Comparison of ENCODE assay signal across 11 cellular contexts in the genomic region with DNA sequence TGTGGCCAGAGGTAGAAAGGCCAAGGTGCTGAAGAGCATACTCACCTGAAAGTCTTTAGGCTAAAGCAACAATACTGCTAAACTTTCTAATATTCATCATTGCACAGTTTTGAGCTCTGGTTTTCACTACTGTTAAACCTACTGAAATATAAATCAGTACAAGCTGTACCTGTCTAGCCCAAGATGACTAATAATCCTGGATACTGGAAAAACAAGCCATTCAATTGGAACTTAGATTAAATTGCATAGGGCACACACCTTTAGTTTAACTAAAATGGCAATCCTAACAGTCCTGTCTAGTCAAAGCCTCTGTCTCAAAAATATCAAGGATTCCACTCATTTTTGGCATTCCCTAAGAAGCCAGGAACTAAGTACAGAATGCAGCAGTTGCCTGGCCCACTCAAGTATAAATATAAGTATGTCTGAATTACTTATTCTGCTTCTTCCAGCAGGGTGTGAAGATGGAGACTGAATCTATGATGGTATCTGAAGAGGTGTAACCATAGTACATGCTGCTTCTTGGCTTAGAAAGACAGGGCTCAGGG. TPM values are rescaled to one million over a fixed set of nuclear protein-coding genes. Genes with fewer than 3 reads are reported as not detected.
A peak's percentile ranks its signal among the peaks of the same experiment; 100 is the strongest.
DNase-seq lines count a peak whose midpoint lies in the region; ATAC-seq and TF ChIP-seq lines count a peak whose summit lies in the region.
"Had no signal": no experiment of that assay in that cellular context is flagged by ENCODE, and none has a peak within 500 bp of the region (broad histone marks: within the 10 kb centered on the region; RNA-seq: fewer than 3 reads in every experiment).

No MANE protein-coding gene starts in this region.

- H3K27me3 ChIP-seq in CD8-positive, alpha-beta memory T cell (ENCODE audit: insufficient read depth, low read length, poor library complexity, severe bottlenecking): no peaks in the 10 kb centered on the region
- H3K27me3 ChIP-seq in KMS-11 (ENCODE audit: insufficient read depth, low read depth) (no peaks in the 10 kb centered on the region), neural cell (ENCODE audit: insufficient read depth, low read depth, low read length) (no peaks in the 10 kb centered on the region)

- H3K4me1 Mint-ChIP-seq in CD8-positive, alpha-beta memory T cell: peaks cover 31 to 52% (median 43%) of the 10 kb centered on the region in 3 donors
- H3K4me1 Mint-ChIP-seq in chondrocyte (ENCODE audit: low read depth): peaks cover 48% of the 10 kb centered on the region

- peak overlapping the region in 5 of 7 donors; percentile 4 to 91 (median 53) for H3K4me3 Mint-ChIP-seq in CD8-positive, alpha-beta memory T cell
- peak overlapping the region; percentile 85 for H3K4me3 Mint-ChIP-seq in chondrocyte (ENCODE audit: unreplicated experiment)

- no peaks in the 10 kb centered on the region for H3K36me3 ChIP-seq in CD8-positive, alpha-beta memory T cell (ENCODE audit: insufficient read depth, low read length)
- H3K36me3 ChIP-seq in KMS-11 (ENCODE audit: insufficient read depth): no peaks in the 10 kb centered on the region
- H3K36me3 ChIP-seq in neural cell (ENCODE audit: insufficient read depth, low read length): peaks cover 13% of the 10 kb centered on the region

- peaks cover 0 to 3% (median 0%) of the 10 kb centered on the region in 5 donors for H3K9me3 Mint-ChIP-seq in CD8-positive, alpha-beta memory T cell
- peaks cover 4% of the 10 kb centered on the region for H3K9me3 Mint-ChIP-seq in chondrocyte (ENCODE audit: low read depth)
- H3K9me3 Mint-ChIP-seq: effector memory CD8-positive, alpha-beta T cell; IgD-negative memory B cell had no signal

- H3K79me2 ChIP-seq in KMS-11 (ENCODE audit: insufficient read depth, low read depth) (peaks cover 45% of the 10 kb centered on the region), neural cell (replicated peaks; ENCODE audit: insufficient read depth, low read length) (peaks cover 26% of the 10 kb centered on the region)
- H3K79me2 ChIP-seq: parathyroid adenoma had no signal

- no peaks in the 10 kb centered on the region for H3K9me3 ChIP-seq in CD8-positive, alpha-beta memory T cell (ENCODE audit: low read length)
- no peaks in the 10 kb centered on the region for H3K9me3 ChIP-seq in neural cell (ENCODE audit: low read length)

- CTCF ChIA-PET in CD8-positive, alpha-beta memory T cell (lab: Charles Lee): no interaction called here

- H3K9ac ChIP-seq in KMS-11 (no peak overlapping the region), neural cell (ENCODE audit: low read length) (no peak overlapping the region)
- H3K9ac ChIP-seq: parathyroid adenoma had no signal

- TF ChIP-seq CTCF in KMS-11 (conservative IDR thresholded peaks at IDR 0.05; ENCODE audit: low read depth, low read length) (no peak), chondrocyte (IDR thresholded peaks at IDR 0.05) (no peak), neural cell (IDR thresholded peaks at IDR 0.05; ENCODE audit: poor library complexity, severe bottlenecking) (no peak)

- no peak overlapping the region for H3K27ac Mint-ChIP-seq in CD8-positive, alpha-beta memory T cell
- peak overlapping the region; percentile 79 for H3K27ac Mint-ChIP-seq in chondrocyte (ENCODE audit: unreplicated experiment)
- H3K27ac Mint-ChIP-seq: effector memory CD8-positive, alpha-beta T cell had no signal

- TF ChIP-seq RAD21 in neural cell (conservative IDR thresholded peaks at IDR 0.05): no peak

- no peak overlapping the region for H2AFZ ChIP-seq in KMS-11 (ENCODE audit: low read depth)
- H2AFZ ChIP-seq in neural cell (ENCODE audit: low read depth, low read length): no peak overlapping the region
- H2AFZ ChIP-seq: parathyroid adenoma had no signal

- no peak overlapping the region for H3K27ac ChIP-seq in CD8-positive, alpha-beta memory T cell (ENCODE audit: low read depth, low read length)
- H3K27ac ChIP-seq in KMS-11 (no peak overlapping the region), neural cell (ENCODE audit: low read length) (no peak overlapping the region)
- H3K27ac ChIP-seq: parathyroid adenoma had no signal

- H3K36me3 Mint-ChIP-seq in CD8-positive, alpha-beta memory T cell: peaks cover 7 to 18% (median 10%) of the 10 kb centered on the region in 3 donors
- peaks cover 8% of the 10 kb centered on the region for H3K36me3 Mint-ChIP-seq in chondrocyte (ENCODE audit: low read depth)

- H3K27me3 Mint-ChIP-seq in CD8-positive, alpha-beta memory T cell: no peaks in the 10 kb centered on the region
- no peaks in the 10 kb centered on the region for H3K27me3 Mint-ChIP-seq in chondrocyte (ENCODE audit: low read depth)
- H3K27me3 Mint-ChIP-seq: effector memory CD8-positive, alpha-beta T cell; IgD-negative memory B cell had no signal

- peaks cover 33% of the 10 kb centered on the region for H3K4me1 ChIP-seq in CD8-positive, alpha-beta memory T cell (ENCODE audit: insufficient read depth, low read length)
- H3K4me1 ChIP-seq in KMS-11 (ENCODE audit: low read depth, poor library complexity, severe bottlenecking): peaks cover 29% of the 10 kb centered on the region

- no peak for DNase-seq in CD8-positive, alpha-beta memory T cell
- no peak for DNase-seq in chondrocyte (ENCODE audit: low spot score)
- DNase-seq in activated CD4-positive, CD25-positive, alpha-beta regulatory T cell (lab: John Stamatoyannopoulos, UW): no peak
- DNase-seq in cerebellar cortex (ENCODE audit: low spot score): no peak
- no peak for DNase-seq in GM19238 (ENCODE audit: insufficient read length, low spot score)
- DNase-seq: effector memory CD8-positive, alpha-beta T cell had no signal

- no peaks in the 10 kb centered on the region for H3F3A ChIP-seq in neural cell (ENCODE audit: insufficient read depth, low read length, poor library complexity, severe bottlenecking)

- no peaks in the 10 kb centered on the region for H3K9me2 ChIP-seq in neural cell (ENCODE audit: insufficient read depth, low read length)

- TF ChIP-seq EP300 in neural cell (conservative IDR thresholded peaks at IDR 0.05; ENCODE audit: poor library complexity, severe bottlenecking): no peak

- H3K4me2 ChIP-seq in KMS-11 (peak overlapping the region; percentile 6; the same call in 1 of the 2 replicates), neural cell (ENCODE audit: low read length) (no peak overlapping the region)

- ATAC-seq in GM19395 (IDR thresholded peaks at IDR 0.05; ENCODE audit: unreplicated experiment): no peak
- ATAC-seq: effector memory CD8-positive, alpha-beta T cell had no signal

- H4K20me1 ChIP-seq in KMS-11 (ENCODE audit: insufficient read depth): no peaks in the 10 kb centered on the region
- H4K20me1 ChIP-seq in neural cell (ENCODE audit: insufficient read depth): no peaks in the 10 kb centered on the region

- POLR2A ChIA-PET in CD8-positive, alpha-beta memory T cell (lab: Charles Lee): no interaction called here

- H3K4me3 ChIP-seq in CD8-positive, alpha-beta memory T cell (ENCODE audit: low read length): no peak overlapping the region
- H3K4me3 ChIP-seq in KMS-11 (IDR thresholded peaks at IDR 0.05; ENCODE audit: insufficient read depth, low read depth, low read length): no peak overlapping the region
- peak overlapping the region; percentile 84 for H3K4me3 ChIP-seq in neural cell (ENCODE audit: low read length)

TF ChIP-seq in neural cell, 6 proteins besides CTCF, POLR2A, EP300 and RAD21:
- no peak for TF ChIP-seq TAF1 (IDR thresholded peaks at IDR 0.05; ENCODE audit: low read depth)
- TF ChIP-seq, protein P1, sequence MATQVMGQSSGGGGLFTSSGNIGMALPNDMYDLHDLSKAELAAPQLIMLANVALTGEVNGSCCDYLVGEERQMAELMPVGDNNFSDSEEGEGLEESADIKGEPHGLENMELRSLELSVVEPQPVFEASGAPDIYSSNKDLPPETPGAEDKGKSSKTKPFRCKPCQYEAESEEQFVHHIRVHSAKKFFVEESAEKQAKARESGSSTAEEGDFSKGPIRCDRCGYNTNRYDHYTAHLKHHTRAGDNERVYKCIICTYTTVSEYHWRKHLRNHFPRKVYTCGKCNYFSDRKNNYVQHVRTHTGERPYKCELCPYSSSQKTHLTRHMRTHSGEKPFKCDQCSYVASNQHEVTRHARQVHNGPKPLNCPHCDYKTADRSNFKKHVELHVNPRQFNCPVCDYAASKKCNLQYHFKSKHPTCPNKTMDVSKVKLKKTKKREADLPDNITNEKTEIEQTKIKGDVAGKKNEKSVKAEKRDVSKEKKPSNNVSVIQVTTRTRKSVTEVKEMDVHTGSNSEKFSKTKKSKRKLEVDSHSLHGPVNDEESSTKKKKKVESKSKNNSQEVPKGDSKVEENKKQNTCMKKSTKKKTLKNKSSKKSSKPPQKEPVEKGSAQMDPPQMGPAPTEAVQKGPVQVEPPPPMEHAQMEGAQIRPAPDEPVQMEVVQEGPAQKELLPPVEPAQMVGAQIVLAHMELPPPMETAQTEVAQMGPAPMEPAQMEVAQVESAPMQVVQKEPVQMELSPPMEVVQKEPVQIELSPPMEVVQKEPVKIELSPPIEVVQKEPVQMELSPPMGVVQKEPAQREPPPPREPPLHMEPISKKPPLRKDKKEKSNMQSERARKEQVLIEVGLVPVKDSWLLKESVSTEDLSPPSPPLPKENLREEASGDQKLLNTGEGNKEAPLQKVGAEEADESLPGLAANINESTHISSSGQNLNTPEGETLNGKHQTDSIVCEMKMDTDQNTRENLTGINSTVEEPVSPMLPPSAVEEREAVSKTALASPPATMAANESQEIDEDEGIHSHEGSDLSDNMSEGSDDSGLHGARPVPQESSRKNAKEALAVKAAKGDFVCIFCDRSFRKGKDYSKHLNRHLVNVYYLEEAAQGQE (IDR thresholded peaks at IDR 0.05; ENCODE audit: borderline replicate concordance): no peak
- no peak for TF ChIP-seq SMC3 (conservative IDR thresholded peaks at IDR 0.05; ENCODE audit: poor library complexity)
- no peak for TF ChIP-seq MXI1 (conservative IDR thresholded peaks at IDR 0.05; ENCODE audit: poor library complexity, severe bottlenecking)
- TF ChIP-seq EZH2 (IDR thresholded peaks at IDR 0.05; ENCODE audit: borderline replicate concordance, insufficient read depth, low read length, poor library complexity, severe bottlenecking): no peak
- TF ChIP-seq POLR2AphosphoS5 (IDR thresholded peaks at IDR 0.05): no peak

RNA-seq across cellular contexts. Expression of a gene that starts 3.1 kb away (rescaled TPM):
- total RNA-seq in CD8-positive, alpha-beta memory T cell: 10 to 100 TPM; 20.3 to 21.6 TPM
- 3.9 TPM for polyA plus RNA-seq in CD8-positive, alpha-beta memory T cell
- total RNA-seq in chondrocyte: 12.8 to 14.0 TPM (median 13.3 TPM) in 3 replicates
- polyA plus RNA-seq in neural cell: 17.3 and 18.5 TPM in 2 replicates
- polyA minus RNA-seq in neural cell: 43.1 and 47.9 TPM in 2 replicates

RNA-seq across cellular contexts. Expression of a gene that starts 3.1 kb away (rescaled TPM):
- 1 to 10 TPM; 6.7 to 7.0 TPM for total RNA-seq in CD8-positive, alpha-beta memory T cell
- 17.6 TPM for polyA plus RNA-seq in CD8-positive, alpha-beta memory T cell
- total RNA-seq in chondrocyte: 20.0 to 29.1 TPM (median 23.5 TPM) in 3 replicates
- 0.54 and 2.7 TPM in 2 replicates for polyA plus RNA-seq in neural cell
- 2.0 and 3.4 TPM in 2 replicates for polyA minus RNA-seq in neural cell

RNA-seq across cellular contexts. Expression of a gene that starts 15.0 kb away (rescaled TPM):
- not detected for total RNA-seq in CD8-positive, alpha-beta memory T cell
- 0.48 TPM for polyA plus RNA-seq in CD8-positive, alpha-beta memory T cell
- 0.17 TPM in 1 of 3 replicates, not detected in the others for total RNA-seq in chondrocyte
- polyA plus RNA-seq in neural cell: 0.21 TPM in 1 of 2 replicates, not detected in the other
- not detected in 2 replicates for polyA minus RNA-seq in neural cell
